In the genomic region with DNA sequence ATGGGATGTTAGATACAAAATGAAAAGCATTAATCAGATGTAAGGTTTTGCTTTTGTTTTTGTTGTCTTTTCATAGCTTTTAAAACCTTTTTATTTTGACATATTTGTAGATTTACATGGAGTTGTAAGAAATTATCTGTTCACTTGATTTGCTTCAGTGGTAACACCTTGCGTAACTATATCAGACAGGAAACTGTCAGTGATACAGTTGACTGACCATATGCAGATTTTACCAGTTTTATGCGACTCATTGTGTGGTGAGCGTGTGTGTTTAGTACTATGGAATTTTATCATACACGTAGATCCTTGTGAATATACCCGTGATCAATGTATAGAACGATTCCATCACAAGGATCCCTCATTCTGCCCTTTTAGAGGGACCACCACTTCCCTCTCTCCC, we compare ENCODE assay signal across 25 cellular contexts.
DNase-seq lines count a peak whose midpoint lies in the region; ATAC-seq, FAIRE-seq and TF ChIP-seq lines count a peak whose summit lies in the region.
"Had no signal": no experiment of that assay in that cellular context is flagged by ENCODE, and none has a peak within 500 bp of the region (broad histone marks: within the 10 kb centered on the region; RNA-seq: fewer than 3 reads in every experiment).

No MANE protein-coding gene starts in this region.

- in situ Hi-C loops in HAP-1 (cut with MboI; ENCODE audit: low sequenced_read_pairs), result no loop called here

- H3K4me3 ChIP-seq in SU-DHL-6 (ENCODE audit: insufficient read depth, low read length, poor library complexity, severe bottlenecking) (peak overlapping the region; percentile 23), HAP-1 (no peak overlapping the region)
- H3K4me3 ChIP-seq: GM23338, K562, Peyer's patch, psoas muscle, vagina had no signal

- H3K4me1 ChIP-seq in HAP-1, result no peaks in the 10 kb centered on the region
- H3K4me1 ChIP-seq: Peyer's patch, psoas muscle, vagina had no signal

- no peak overlapping the region for H2AFZ ChIP-seq in SU-DHL-6 (ENCODE audit: low read depth, low read length, severe bottlenecking)
- H2AFZ ChIP-seq: GM23338 had no signal

- H3K9ac ChIP-seq in SU-DHL-6 (ENCODE audit: low read length), result peak overlapping the region; percentile 55

- peak overlapping the region; percentile 71 for H3K4me2 ChIP-seq in SU-DHL-6 (ENCODE audit: low read depth, low read length, poor library complexity, severe bottlenecking)
- H3K4me2 ChIP-seq: GM23338 had no signal

- H3K79me2 ChIP-seq in SU-DHL-6 (ENCODE audit: insufficient read depth, low read length), result peaks cover 24% of the 10 kb centered on the region

- peak; percentile 43 for FAIRE-seq in islet of Langerhans (lab: Jason Lieb, UNC)
- FAIRE-seq: D721Med, K562, small intestine had no signal

- peak; percentile 37 for DNase-seq in GF-D8 (lab: John Stamatoyannopoulos, UW)
- peak; percentile 18 for DNase-seq in LHCN-M2 (ENCODE audit: low read depth)
- no peak for DNase-seq in NCI-H748 (lab: John Stamatoyannopoulos, UW; ENCODE audit: unreplicated experiment)
- no peak for DNase-seq in HAP-1 (ENCODE audit: low spot score in 2 of 2)
- no peak for DNase-seq in UCSD-AML1 (lab: John Stamatoyannopoulos, UW; ENCODE audit: unreplicated experiment)
- DNase-seq: activated CD4-positive, alpha-beta T cell treated with anti-CD3 and anti-CD28 coated beads, Interleukin-2, amount 50 U/mL, for 48 hours; activated naive CD4-positive, alpha-beta T cell treated with Interleukin-2 at 50 U/mL for 16 hours; activated T-cell treated with anti-CD3 and anti-CD28 coated beads for 4 hours; aorta; left cardiac atrium; midbrain; NCI-H1105 treated with DMSO at 0.1 percent for 48 hours; NCI-H69; Peyer's patch; psoas muscle; small intestine; stimulated activated CD4-positive, alpha-beta T cell treated with anti-CD3 and anti-CD28 coated beads, Interleukin-4, amount 100 ng/mL, for 1 hour had no signal

- TF ChIP-seq CTCF in SU-DHL-6 (IDR thresholded peaks at IDR 0.05; ENCODE audit: insufficient read depth, low read length, poor library complexity, severe bottlenecking), result no peak

- no peak for ATAC-seq in GM18868 (IDR thresholded peaks at IDR 0.05; ENCODE audit: unreplicated experiment)
- ATAC-seq: GM23338, K562, left cardiac atrium, psoas muscle had no signal

- no peaks in the 10 kb centered on the region for H3K27me3 ChIP-seq in SU-DHL-6 (ENCODE audit: low read length)
- H3K27me3 ChIP-seq in HAP-1 (ENCODE audit: low read depth), result no peaks in the 10 kb centered on the region
- H3K27me3 ChIP-seq: Peyer's patch, vagina had no signal

- H3K9me2 ChIP-seq in SU-DHL-6 (replicated peaks; ENCODE audit: insufficient read depth, low read length), result no peaks in the 10 kb centered on the region

- H3K9me3 ChIP-seq in SU-DHL-6 (ENCODE audit: insufficient read depth, low read length) (peaks cover 7% of the 10 kb centered on the region; the same call in 1 of the 2 replicates), HAP-1 (no peaks in the 10 kb centered on the region)
- H3K9me3 ChIP-seq: Peyer's patch, psoas muscle, vagina had no signal

- H3K36me3 ChIP-seq in SU-DHL-6 (ENCODE audit: low read length) (peaks cover 12% of the 10 kb centered on the region), HAP-1 (replicated peaks) (no peaks in the 10 kb centered on the region)
- H3K36me3 ChIP-seq: Peyer's patch, vagina had no signal

- peaks cover 90% of the 10 kb centered on the region for H3F3A ChIP-seq in SU-DHL-6 (ENCODE audit: insufficient read depth)

- peak overlapping the region; percentile 97 for H3K27ac ChIP-seq in SU-DHL-6 (ENCODE audit: low read depth, low read length)
- H3K27ac ChIP-seq: HL-60, Peyer's patch, psoas muscle, vagina had no signal

- no peaks in the 10 kb centered on the region for H4K20me1 ChIP-seq in SU-DHL-6 (ENCODE audit: low read depth, low read length)

Comparison
In these comparisons a context has a peak if more than half of its experiments do, and no peak if none do; other contexts are left out.
1. DNase-seq: peak in GF-D8 (single experiment) and LHCN-M2 (single experiment); none in NCI-H748 (single experiment), HAP-1 (0 of 2) and UCSD-AML1 (single experiment).